Comparison of ENCODE assay signal across 1 cellular context in genomic region chr9:94975480-94976452, GRCh38.
TF ChIP-seq lines count a peak whose summit lies in the region.

No MANE protein-coding gene starts in this region.

TF ChIP-seq in HepG2, 621 proteins besides CTCF, POLR2A, EP300 and RAD21 (continued from another document and continues in another):
- TF ChIP-seq SNAPC4 (CRISPR knock-in tag; IDR thresholded peaks at IDR 0.05), result no peak
- no peak for TF ChIP-seq ZNF800 (CRISPR knock-in tag; IDR thresholded peaks at IDR 0.05)
- no peak for TF ChIP-seq ZNF282 (IDR thresholded peaks at IDR 0.05; ENCODE audit: partially characterized antibody)
- TF ChIP-seq ZNF589 (CRISPR knock-in tag; conservative IDR thresholded peaks at IDR 0.05), result no peak
- no peak for TF ChIP-seq AKNA (CRISPR knock-in tag; IDR thresholded peaks at IDR 0.05; ENCODE audit: borderline replicate concordance)
- TF ChIP-seq ZNF431 (CRISPR knock-in tag; IDR thresholded peaks at IDR 0.05; ENCODE audit: borderline replicate concordance, low read depth), result no peak
- peak; percentile 32; the same call in 1 of the 2 replicates for TF ChIP-seq TBX2 (CRISPR knock-in tag; IDR thresholded peaks at IDR 0.05; ENCODE audit: borderline replicate concordance)
- TF ChIP-seq ZNF232 (CRISPR knock-in tag; IDR thresholded peaks at IDR 0.05; ENCODE audit: borderline replicate concordance), result 0 out of 2 replicates have a peak, but pooled peaks have one; percentile 30
- TF ChIP-seq ZBTB37 (CRISPR knock-in tag; IDR thresholded peaks at IDR 0.05), result peak; percentile 81; the same call in 1 of the 2 replicates
- no peak for TF ChIP-seq ZBTB7B (CRISPR knock-in tag; IDR thresholded peaks at IDR 0.05)
- TF ChIP-seq ZNF256 (CRISPR knock-in tag; conservative IDR thresholded peaks at IDR 0.05), result no peak
- TF ChIP-seq ZBTB8A (CRISPR knock-in tag; IDR thresholded peaks at IDR 0.05; ENCODE audit: borderline replicate concordance, low read depth), result no peak
- no peak for TF ChIP-seq THRA (CRISPR knock-in tag; IDR thresholded peaks at IDR 0.05; ENCODE audit: borderline replicate concordance)
- TF ChIP-seq PRPF4 (IDR thresholded peaks at IDR 0.05; ENCODE audit: low read depth, low read length, poor library complexity, severe bottlenecking), result no peak
- no peak for TF ChIP-seq ZNF225 (CRISPR knock-in tag; IDR thresholded peaks at IDR 0.05)
- no peak for TF ChIP-seq NFAT5 (CRISPR knock-in tag; IDR thresholded peaks at IDR 0.05)
- no peak for TF ChIP-seq ZNF331 (CRISPR knock-in tag; IDR thresholded peaks at IDR 0.05)
- TF ChIP-seq ZSCAN22 (CRISPR knock-in tag; IDR thresholded peaks at IDR 0.05), result no peak
- no peak for TF ChIP-seq GTF3A (CRISPR knock-in tag; conservative IDR thresholded peaks at IDR 0.05)
- TF ChIP-seq ATAD3A (CRISPR knock-in tag; IDR thresholded peaks at IDR 0.05), result no peak
- TF ChIP-seq ZNF205 (CRISPR knock-in tag; IDR thresholded peaks at IDR 0.05), result 0 out of 2 replicates have a peak, but pooled peaks have one; percentile 23
- no peak for TF ChIP-seq ZNF7 (CRISPR knock-in tag; IDR thresholded peaks at IDR 0.05)
- no peak for TF ChIP-seq NFRKB (IDR thresholded peaks at IDR 0.05)
- TF ChIP-seq RXRA (CRISPR knock-in tag; IDR thresholded peaks at IDR 0.05), result no peak
- TF ChIP-seq ZNF550 (CRISPR knock-in tag; IDR thresholded peaks at IDR 0.05; ENCODE audit: borderline replicate concordance), result no peak
- TF ChIP-seq SP5 (CRISPR knock-in tag; IDR thresholded peaks at IDR 0.05; ENCODE audit: borderline replicate concordance, low read depth), result no peak
- TF ChIP-seq XRCC5 (optimal IDR thresholded peaks at IDR 0.05; ENCODE audit: low read length), result no peak
- no peak for TF ChIP-seq RARG (CRISPR knock-in tag; IDR thresholded peaks at IDR 0.05; ENCODE audit: low read depth)
- no peak for TF ChIP-seq DNMT1 (CRISPR knock-in tag; IDR thresholded peaks at IDR 0.05)
- TF ChIP-seq RBM22 (optimal IDR thresholded peaks at IDR 0.05; ENCODE audit: low read length), result no peak
- no peak for TF ChIP-seq REL (CRISPR knock-in tag; conservative IDR thresholded peaks at IDR 0.05)
- TF ChIP-seq U2AF1 (optimal IDR thresholded peaks at IDR 0.05; ENCODE audit: low read depth, low read length), result no peak
- TF ChIP-seq SETDB1 (CRISPR knock-in tag; IDR thresholded peaks at IDR 0.05; ENCODE audit: borderline replicate concordance), result no peak
- TF ChIP-seq KAT2B (IDR thresholded peaks at IDR 0.05; ENCODE audit: borderline replicate concordance, low read depth, low read length), result no peak
- no peak for TF ChIP-seq NFATC3 (CRISPR knock-in tag; IDR thresholded peaks at IDR 0.05)
